ENCODE assay signal across 1 cellular context in the genomic region with DNA sequence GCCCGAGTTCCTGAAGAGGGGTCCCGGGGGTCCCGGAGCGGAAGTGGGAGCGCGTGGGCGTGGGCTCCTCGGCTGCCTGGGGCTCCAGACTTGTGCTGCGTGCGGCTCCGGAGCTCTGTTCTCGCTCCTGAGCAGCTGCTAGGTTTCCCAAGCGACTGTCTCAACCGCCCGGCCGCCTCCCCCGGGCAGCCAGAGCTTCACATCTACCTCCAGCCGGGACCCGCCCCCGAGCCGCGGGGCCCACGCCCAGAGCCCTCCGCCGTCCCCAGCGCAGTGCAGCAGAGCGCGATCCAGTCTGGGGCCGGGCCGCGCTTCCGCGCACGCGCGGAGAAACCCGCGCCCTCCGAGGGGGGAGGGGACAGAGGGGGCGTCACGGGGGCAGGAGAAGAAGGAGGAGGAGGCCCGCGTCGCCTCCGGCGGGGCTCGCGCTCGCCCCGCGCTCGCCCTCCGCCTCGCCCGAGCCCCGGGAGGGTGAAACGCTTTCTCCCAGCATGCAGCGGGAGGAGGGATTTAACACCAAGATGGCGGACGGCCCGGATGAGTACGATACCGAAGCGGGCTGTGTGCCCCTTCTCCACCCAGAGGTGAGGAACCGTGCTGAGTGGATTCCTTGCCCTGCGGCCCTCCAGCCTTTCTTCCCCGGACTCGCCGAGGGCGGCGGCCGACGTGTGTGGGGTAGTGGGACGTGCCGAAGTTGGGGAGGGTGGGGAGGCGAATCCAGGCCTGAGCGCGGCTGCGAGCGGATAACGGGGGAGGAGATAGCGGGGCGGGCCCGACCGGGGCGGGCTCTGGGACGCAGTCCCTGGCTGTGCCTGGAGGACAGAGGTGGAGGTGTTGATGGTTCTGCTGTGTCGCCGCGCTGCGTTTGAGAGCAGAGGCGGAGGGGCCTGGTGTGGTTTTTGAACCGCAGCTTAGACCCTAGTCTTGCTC.
TF ChIP-seq lines count a peak whose summit lies in the region.

A gene with protein sequence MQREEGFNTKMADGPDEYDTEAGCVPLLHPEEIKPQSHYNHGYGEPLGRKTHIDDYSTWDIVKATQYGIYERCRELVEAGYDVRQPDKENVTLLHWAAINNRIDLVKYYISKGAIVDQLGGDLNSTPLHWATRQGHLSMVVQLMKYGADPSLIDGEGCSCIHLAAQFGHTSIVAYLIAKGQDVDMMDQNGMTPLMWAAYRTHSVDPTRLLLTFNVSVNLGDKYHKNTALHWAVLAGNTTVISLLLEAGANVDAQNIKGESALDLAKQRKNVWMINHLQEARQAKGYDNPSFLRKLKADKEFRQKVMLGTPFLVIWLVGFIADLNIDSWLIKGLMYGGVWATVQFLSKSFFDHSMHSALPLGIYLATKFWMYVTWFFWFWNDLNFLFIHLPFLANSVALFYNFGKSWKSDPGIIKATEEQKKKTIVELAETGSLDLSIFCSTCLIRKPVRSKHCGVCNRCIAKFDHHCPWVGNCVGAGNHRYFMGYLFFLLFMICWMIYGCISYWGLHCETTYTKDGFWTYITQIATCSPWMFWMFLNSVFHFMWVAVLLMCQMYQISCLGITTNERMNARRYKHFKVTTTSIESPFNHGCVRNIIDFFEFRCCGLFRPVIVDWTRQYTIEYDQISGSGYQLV (plus strand): TSS at position 370 of the 930 bp plus-strand sequence. CDS start 122 bp downstream, at position 492.

TF ChIP-seq in HepG2, 621 proteins besides CTCF, POLR2A, EP300 and RAD21 (continued from another document and continues in another):
- TF ChIP-seq, protein P1, sequence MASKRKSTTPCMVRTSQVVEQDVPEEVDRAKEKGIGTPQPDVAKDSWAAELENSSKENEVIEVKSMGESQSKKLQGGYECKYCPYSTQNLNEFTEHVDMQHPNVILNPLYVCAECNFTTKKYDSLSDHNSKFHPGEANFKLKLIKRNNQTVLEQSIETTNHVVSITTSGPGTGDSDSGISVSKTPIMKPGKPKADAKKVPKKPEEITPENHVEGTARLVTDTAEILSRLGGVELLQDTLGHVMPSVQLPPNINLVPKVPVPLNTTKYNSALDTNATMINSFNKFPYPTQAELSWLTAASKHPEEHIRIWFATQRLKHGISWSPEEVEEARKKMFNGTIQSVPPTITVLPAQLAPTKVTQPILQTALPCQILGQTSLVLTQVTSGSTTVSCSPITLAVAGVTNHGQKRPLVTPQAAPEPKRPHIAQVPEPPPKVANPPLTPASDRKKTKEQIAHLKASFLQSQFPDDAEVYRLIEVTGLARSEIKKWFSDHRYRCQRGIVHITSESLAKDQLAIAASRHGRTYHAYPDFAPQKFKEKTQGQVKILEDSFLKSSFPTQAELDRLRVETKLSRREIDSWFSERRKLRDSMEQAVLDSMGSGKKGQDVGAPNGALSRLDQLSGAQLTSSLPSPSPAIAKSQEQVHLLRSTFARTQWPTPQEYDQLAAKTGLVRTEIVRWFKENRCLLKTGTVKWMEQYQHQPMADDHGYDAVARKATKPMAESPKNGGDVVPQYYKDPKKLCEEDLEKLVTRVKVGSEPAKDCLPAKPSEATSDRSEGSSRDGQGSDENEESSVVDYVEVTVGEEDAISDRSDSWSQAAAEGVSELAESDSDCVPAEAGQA (IDR thresholded peaks at IDR 0.05; ENCODE audit: low read depth), result peak; percentile 26; the same call in 1 of the 2 replicates
- TF ChIP-seq, protein P1 (CRISPR knock-in tag; IDR thresholded peaks at IDR 0.05; ENCODE audit: borderline replicate concordance), result no peak
- peak; percentile 83 for TF ChIP-seq ZNF121 (CRISPR knock-in tag; IDR thresholded peaks at IDR 0.05)
- no peak for TF ChIP-seq MBNL3 (CRISPR knock-in tag; conservative IDR thresholded peaks at IDR 0.05)
- TF ChIP-seq, protein P2, sequence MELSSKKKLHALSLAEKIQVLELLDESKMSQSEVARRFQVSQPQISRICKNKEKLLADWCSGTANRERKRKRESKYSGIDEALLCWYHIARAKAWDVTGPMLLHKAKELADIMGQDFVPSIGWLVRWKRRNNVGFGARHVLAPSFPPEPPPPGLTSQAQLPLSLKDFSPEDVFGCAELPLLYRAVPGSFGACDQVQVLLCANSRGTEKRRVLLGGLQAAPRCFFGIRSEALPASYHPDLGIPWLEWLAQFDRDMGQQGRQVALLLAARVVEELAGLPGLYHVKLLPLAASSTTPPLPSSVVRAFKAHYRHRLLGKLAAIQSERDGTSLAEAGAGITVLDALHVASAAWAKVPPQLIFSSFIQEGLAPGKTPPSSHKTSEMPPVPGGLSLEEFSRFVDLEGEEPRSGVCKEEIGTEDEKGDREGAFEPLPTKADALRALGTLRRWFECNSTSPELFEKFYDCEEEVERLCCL (CRISPR knock-in tag; IDR thresholded peaks at IDR 0.05; ENCODE audit: borderline replicate concordance), result no peak; the same call in 1 of the 2 replicates
- TF ChIP-seq, protein P3, sequence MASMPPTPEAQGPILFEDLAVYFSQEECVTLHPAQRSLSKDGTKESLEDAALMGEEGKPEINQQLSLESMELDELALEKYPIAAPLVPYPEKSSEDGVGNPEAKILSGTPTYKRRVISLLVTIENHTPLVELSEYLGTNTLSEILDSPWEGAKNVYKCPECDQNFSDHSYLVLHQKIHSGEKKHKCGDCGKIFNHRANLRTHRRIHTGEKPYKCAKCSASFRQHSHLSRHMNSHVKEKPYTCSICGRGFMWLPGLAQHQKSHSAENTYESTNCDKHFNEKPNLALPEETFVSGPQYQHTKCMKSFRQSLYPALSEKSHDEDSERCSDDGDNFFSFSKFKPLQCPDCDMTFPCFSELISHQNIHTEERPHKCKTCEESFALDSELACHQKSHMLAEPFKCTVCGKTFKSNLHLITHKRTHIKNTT (CRISPR knock-in tag; IDR thresholded peaks at IDR 0.05), result no peak
- peak; percentile 69 for TF ChIP-seq ZNF747 (CRISPR knock-in tag; IDR thresholded peaks at IDR 0.05; ENCODE audit: borderline replicate concordance)
- TF ChIP-seq, protein P4, sequence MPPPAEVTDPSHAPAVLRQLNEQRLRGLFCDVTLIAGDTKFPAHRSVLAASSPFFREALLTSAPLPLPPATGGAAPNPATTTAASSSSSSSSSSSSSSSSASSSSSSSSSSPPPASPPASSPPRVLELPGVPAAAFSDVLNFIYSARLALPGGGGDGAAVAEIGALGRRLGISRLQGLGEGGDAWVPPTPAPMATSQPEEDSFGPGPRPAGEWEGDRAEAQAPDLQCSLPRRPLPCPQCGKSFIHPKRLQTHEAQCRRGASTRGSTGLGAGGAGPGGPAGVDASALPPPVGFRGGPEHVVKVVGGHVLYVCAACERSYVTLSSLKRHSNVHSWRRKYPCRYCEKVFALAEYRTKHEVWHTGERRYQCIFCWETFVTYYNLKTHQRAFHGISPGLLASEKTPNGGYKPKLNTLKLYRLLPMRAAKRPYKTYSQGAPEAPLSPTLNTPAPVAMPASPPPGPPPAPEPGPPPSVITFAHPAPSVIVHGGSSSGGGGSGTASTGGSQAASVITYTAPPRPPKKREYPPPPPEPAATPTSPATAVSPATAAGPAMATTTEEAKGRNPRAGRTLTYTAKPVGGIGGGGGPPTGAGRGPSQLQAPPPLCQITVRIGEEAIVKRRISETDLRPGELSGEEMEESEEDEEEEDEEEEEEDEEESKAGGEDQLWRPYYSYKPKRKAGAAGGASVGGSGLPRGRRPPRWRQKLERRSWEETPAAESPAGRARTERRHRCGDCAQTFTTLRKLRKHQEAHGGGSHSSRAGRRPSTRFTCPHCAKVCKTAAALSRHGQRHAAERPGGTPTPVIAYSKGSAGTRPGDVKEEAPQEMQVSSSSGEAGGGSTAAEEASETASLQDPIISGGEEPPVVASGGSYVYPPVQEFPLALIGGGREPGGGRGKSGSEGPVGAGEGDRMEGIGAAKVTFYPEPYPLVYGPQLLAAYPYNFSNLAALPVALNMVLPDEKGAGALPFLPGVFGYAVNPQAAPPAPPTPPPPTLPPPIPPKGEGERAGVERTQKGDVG (CRISPR knock-in tag; IDR thresholded peaks at IDR 0.05; ENCODE audit: borderline replicate concordance), result no peak; the same call in 1 of the 2 replicates
- no peak; the same call in 1 of the 2 replicates for TF ChIP-seq MAF1 (CRISPR knock-in tag; IDR thresholded peaks at IDR 0.05; ENCODE audit: borderline replicate concordance)
- TF ChIP-seq ZNF546 (CRISPR knock-in tag; conservative IDR thresholded peaks at IDR 0.05), result peak; percentile 61; the same call in 1 of the 2 replicates
- TF ChIP-seq SRY (CRISPR knock-in tag; IDR thresholded peaks at IDR 0.05), result peak; percentile 79; the same call in 1 of the 2 replicates
- TF ChIP-seq, protein P5, sequence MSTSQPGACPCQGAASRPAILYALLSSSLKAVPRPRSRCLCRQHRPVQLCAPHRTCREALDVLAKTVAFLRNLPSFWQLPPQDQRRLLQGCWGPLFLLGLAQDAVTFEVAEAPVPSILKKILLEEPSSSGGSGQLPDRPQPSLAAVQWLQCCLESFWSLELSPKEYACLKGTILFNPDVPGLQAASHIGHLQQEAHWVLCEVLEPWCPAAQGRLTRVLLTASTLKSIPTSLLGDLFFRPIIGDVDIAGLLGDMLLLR (CRISPR knock-in tag; IDR thresholded peaks at IDR 0.05), result no peak
- TF ChIP-seq, protein P6, sequence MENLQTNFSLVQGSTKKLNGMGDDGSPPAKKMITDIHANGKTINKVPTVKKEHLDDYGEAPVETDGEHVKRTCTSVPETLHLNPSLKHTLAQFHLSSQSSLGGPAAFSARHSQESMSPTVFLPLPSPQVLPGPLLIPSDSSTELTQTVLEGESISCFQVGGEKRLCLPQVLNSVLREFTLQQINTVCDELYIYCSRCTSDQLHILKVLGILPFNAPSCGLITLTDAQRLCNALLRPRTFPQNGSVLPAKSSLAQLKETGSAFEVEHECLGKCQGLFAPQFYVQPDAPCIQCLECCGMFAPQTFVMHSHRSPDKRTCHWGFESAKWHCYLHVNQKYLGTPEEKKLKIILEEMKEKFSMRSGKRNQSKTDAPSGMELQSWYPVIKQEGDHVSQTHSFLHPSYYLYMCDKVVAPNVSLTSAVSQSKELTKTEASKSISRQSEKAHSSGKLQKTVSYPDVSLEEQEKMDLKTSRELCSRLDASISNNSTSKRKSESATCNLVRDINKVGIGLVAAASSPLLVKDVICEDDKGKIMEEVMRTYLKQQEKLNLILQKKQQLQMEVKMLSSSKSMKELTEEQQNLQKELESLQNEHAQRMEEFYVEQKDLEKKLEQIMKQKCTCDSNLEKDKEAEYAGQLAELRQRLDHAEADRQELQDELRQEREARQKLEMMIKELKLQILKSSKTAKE (CRISPR knock-in tag; IDR thresholded peaks at IDR 0.05; ENCODE audit: borderline replicate concordance), result 0 out of 2 replicates have a peak, but pooled peaks have one; percentile 30
- no peak for TF ChIP-seq NR3C1 (CRISPR knock-in tag; IDR thresholded peaks at IDR 0.05)
- TF ChIP-seq ZNF558 (CRISPR knock-in tag; IDR thresholded peaks at IDR 0.05; ENCODE audit: borderline replicate concordance), result peak; percentile 61; the same call in 1 of the 2 replicates
- TF ChIP-seq, protein P7, sequence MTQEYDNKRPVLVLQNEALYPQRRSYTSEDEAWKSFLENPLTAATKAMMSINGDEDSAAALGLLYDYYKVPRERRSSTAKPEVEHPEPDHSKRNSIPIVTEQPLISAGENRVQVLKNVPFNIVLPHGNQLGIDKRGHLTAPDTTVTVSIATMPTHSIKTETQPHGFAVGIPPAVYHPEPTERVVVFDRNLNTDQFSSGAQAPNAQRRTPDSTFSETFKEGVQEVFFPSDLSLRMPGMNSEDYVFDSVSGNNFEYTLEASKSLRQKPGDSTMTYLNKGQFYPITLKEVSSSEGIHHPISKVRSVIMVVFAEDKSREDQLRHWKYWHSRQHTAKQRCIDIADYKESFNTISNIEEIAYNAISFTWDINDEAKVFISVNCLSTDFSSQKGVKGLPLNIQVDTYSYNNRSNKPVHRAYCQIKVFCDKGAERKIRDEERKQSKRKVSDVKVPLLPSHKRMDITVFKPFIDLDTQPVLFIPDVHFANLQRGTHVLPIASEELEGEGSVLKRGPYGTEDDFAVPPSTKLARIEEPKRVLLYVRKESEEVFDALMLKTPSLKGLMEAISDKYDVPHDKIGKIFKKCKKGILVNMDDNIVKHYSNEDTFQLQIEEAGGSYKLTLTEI (CRISPR knock-in tag; conservative IDR thresholded peaks at IDR 0.05), result no peak
- no peak for TF ChIP-seq ZNF766 (CRISPR knock-in tag; IDR thresholded peaks at IDR 0.05; ENCODE audit: borderline replicate concordance)
- no peak for TF ChIP-seq ZNF552 (CRISPR knock-in tag; IDR thresholded peaks at IDR 0.05; ENCODE audit: borderline replicate concordance)
- TF ChIP-seq, protein P8, sequence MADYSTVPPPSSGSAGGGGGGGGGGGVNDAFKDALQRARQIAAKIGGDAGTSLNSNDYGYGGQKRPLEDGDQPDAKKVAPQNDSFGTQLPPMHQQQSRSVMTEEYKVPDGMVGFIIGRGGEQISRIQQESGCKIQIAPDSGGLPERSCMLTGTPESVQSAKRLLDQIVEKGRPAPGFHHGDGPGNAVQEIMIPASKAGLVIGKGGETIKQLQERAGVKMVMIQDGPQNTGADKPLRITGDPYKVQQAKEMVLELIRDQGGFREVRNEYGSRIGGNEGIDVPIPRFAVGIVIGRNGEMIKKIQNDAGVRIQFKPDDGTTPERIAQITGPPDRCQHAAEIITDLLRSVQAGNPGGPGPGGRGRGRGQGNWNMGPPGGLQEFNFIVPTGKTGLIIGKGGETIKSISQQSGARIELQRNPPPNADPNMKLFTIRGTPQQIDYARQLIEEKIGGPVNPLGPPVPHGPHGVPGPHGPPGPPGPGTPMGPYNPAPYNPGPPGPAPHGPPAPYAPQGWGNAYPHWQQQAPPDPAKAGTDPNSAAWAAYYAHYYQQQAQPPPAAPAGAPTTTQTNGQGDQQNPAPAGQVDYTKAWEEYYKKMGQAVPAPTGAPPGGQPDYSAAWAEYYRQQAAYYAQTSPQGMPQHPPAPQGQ (CRISPR knock-in tag; IDR thresholded peaks at IDR 0.05; ENCODE audit: borderline replicate concordance), result no peak
- TF ChIP-seq, protein P9, sequence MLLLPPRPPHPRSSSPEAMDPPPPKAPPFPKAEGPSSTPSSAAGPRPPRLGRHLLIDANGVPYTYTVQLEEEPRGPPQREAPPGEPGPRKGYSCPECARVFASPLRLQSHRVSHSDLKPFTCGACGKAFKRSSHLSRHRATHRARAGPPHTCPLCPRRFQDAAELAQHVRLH (CRISPR knock-in tag; IDR thresholded peaks at IDR 0.05; ENCODE audit: borderline replicate concordance, low read depth), result peak; percentile 84
